Comparison of ENCODE assay signal across 24 cellular contexts in genomic region chr12:29245246-29245645, GRCh38.
DNase-seq lines count a peak whose midpoint lies in the region; ATAC-seq lines count a peak whose summit lies in the region.
"Had no signal": no experiment of that assay in that cellular context is flagged by ENCODE, and none has a peak within 500 bp of the region (broad histone marks: within the 10 kb centered on the region; RNA-seq: fewer than 3 reads in every experiment).

No MANE protein-coding gene starts in this region.

- no peak overlapping the region for H3K9ac ChIP-seq in mesenchymal stem cell (ENCODE audit: low read length)

- peaks cover 2% of the 10 kb centered on the region for H3K79me1 ChIP-seq in mesenchymal stem cell (replicated peaks; ENCODE audit: low read length, poor library complexity, severe bottlenecking)

- no peak overlapping the region for H2BK12ac ChIP-seq in mesenchymal stem cell (ENCODE audit: low read length in 2 of 2)

- no peak overlapping the region for H3K27ac Mint-ChIP-seq in activated CD4-positive, alpha-beta T cell treated with anti-CD3 and anti-CD28 coated beads for 36 hours
- H3K27ac Mint-ChIP-seq: activated CD8-positive, alpha-beta T cell treated with anti-CD3 and anti-CD28 coated beads, Interleukin-2, amount 10 ng/mL, durations not matched to agents 7 days and 5 days; activated naive CD4-positive, alpha-beta T cell treated with anti-CD3 and anti-CD28 coated beads, Interleukin-2, amount 50 U/mL, for 72 hours; CD8-positive, alpha-beta memory T cell; T-helper 17 cell had no signal

- no peak overlapping the region for H2BK120ac ChIP-seq in mesenchymal stem cell (ENCODE audit: low read depth, low read length)

- peaks cover 8% of the 10 kb centered on the region for H3K9me3 Mint-ChIP-seq in activated CD4-positive, alpha-beta T cell treated with anti-CD3 and anti-CD28 coated beads for 36 hours (ENCODE audit: low read depth)
- H3K9me3 Mint-ChIP-seq: activated naive CD4-positive, alpha-beta T cell treated with anti-CD3 and anti-CD28 coated beads, Interleukin-2, amount 50 U/mL, for 72 hours had no signal

- DNase-seq in GM04503 (ENCODE audit: low read depth) (peak; percentile 5), HCEC 1CT (peak; percentile 24), MV-4-11 (lab: John Stamatoyannopoulos, UW) (peak; percentile 83), fibroblast of peridontal ligament (ENCODE audit: extremely low read depth) (peak; percentile 40), NCI-H2107 treated with DMSO at 0.1 percent for 48 hours (lab: John Stamatoyannopoulos, UW; ENCODE audit: unreplicated experiment) (no peak), mesenchymal stem cell (no peak), kidney glomerular epithelial cell (lab: John Stamatoyannopoulos, UW) (no peak)
- DNase-seq in activated CD4-positive, alpha-beta T cell treated with anti-CD3 and anti-CD28 coated beads for 36 hours, result no peak
- DNase-seq: activated CD8-positive, alpha-beta T cell treated with anti-CD3 and anti-CD28 coated beads, Interleukin-2, amount 10 ng/mL, durations not matched to agents 7 days and 5 days; activated T-cell treated with anti-CD3 and anti-CD28 coated beads, Interleukin-2, amount 50 U/mL, for 48 hours; brain microvascular endothelial cell; CD8-positive, alpha-beta memory T cell; colonic mucosa; DMS79; foreskin melanocyte; MM.1S; NCI-H187 treated with DMSO at 0.1 percent for 48 hours; NCI-H446; SHP77; stimulated activated naive CD8-positive, alpha-beta T cell treated with anti-CD3 and anti-CD28 coated beads, Interleukin-15, Interleukin-2, amounts not matched to agents 100 U/mL and 50 U/mL, for 24 hours; T-helper 17 cell; trophoblast cell had no signal

- no peak overlapping the region for H3K4me3 Mint-ChIP-seq in activated CD4-positive, alpha-beta T cell treated with anti-CD3 and anti-CD28 coated beads for 36 hours
- H3K4me3 Mint-ChIP-seq: activated CD8-positive, alpha-beta T cell treated with anti-CD3 and anti-CD28 coated beads, Interleukin-2, amount 10 ng/mL, durations not matched to agents 7 days and 5 days; CD8-positive, alpha-beta memory T cell; T-helper 17 cell had no signal

- no peak for ATAC-seq in activated CD4-positive, alpha-beta T cell treated with anti-CD3 and anti-CD28 coated beads for 36 hours
- ATAC-seq: activated CD8-positive, alpha-beta T cell treated with anti-CD3 and anti-CD28 coated beads, Interleukin-2, amount 10 ng/mL, durations not matched to agents 7 days and 5 days; activated naive CD4-positive, alpha-beta T cell treated with anti-CD3 and anti-CD28 coated beads, Interleukin-2, amount 50 U/mL, for 72 hours; stimulated activated naive CD8-positive, alpha-beta T cell treated with anti-CD3 and anti-CD28 coated beads, Interleukin-15, Interleukin-2, amounts not matched to agents 100 U/mL and 50 U/mL, for 24 hours; T-helper 17 cell had no signal

- no peaks in the 10 kb centered on the region for H3K36me3 ChIP-seq in mesenchymal stem cell (ENCODE audit: control insufficient read depth in 1 of 2, insufficient read depth in 2 of 2, low read depth in 1 of 2, low read length in 2 of 2)
- H3K36me3 ChIP-seq: brain microvascular endothelial cell, colonic mucosa, right atrium auricular region had no signal

- no peak overlapping the region for H3K4me2 ChIP-seq in mesenchymal stem cell (ENCODE audit: low read length, poor library complexity, severe bottlenecking)

- H3K14ac ChIP-seq in mesenchymal stem cell (ENCODE audit: low read length in 2 of 2), result no peak overlapping the region

- no peaks in the 10 kb centered on the region for H3K27me3 Mint-ChIP-seq in activated CD4-positive, alpha-beta T cell treated with anti-CD3 and anti-CD28 coated beads for 36 hours
- H3K27me3 Mint-ChIP-seq: CD8-positive, alpha-beta memory T cell; T-helper 17 cell had no signal

- H2BK5ac ChIP-seq in mesenchymal stem cell (ENCODE audit: low read depth, low read length, poor library complexity, severe bottlenecking), result no peak overlapping the region

- H3K4me1 Mint-ChIP-seq in activated CD4-positive, alpha-beta T cell treated with anti-CD3 and anti-CD28 coated beads for 36 hours, result peaks cover 21% of the 10 kb centered on the region
- H3K4me1 Mint-ChIP-seq: T-helper 17 cell had no signal

- H3K4me3 ChIP-seq in mesenchymal stem cell (ENCODE audit: insufficient read depth in 1 of 2, low read depth in 1 of 2, low read length in 2 of 2), result no peak overlapping the region
- H3K4me3 ChIP-seq: colonic mucosa, right atrium auricular region had no signal

- intact Hi-C loops in activated CD4-positive, alpha-beta T cell treated with anti-CD3 and anti-CD28 coated beads for 36 hours (cut with DNase I, micrococcal nuclease), result no loop called here

- CTCF ChIA-PET in activated CD4-positive, alpha-beta T cell treated with anti-CD3 and anti-CD28 coated beads for 36 hours (lab: Charles Lee), result interaction anchor here (0.6 kb wide), 1 partner anchor 37 kb away, joined by 3 read pairs; no protein-coding TSS in a partner anchor

- no peak overlapping the region for H3K27ac ChIP-seq in mesenchymal stem cell (ENCODE audit: low read length, poor library complexity, severe bottlenecking)
- H3K27ac ChIP-seq: brain microvascular endothelial cell, colonic mucosa, right atrium auricular region had no signal

- no peak overlapping the region for H4K91ac ChIP-seq in mesenchymal stem cell (ENCODE audit: low read length)

- H2AFZ ChIP-seq in mesenchymal stem cell (ENCODE audit: low read depth, low read length), result no peak overlapping the region

- peaks cover 5% of the 10 kb centered on the region for H3K36me3 Mint-ChIP-seq in activated CD4-positive, alpha-beta T cell treated with anti-CD3 and anti-CD28 coated beads for 36 hours (ENCODE audit: low read depth)
- H3K36me3 Mint-ChIP-seq: activated naive CD4-positive, alpha-beta T cell treated with anti-CD3 and anti-CD28 coated beads, Interleukin-2, amount 50 U/mL, for 72 hours had no signal

- no peak overlapping the region for H3K23ac ChIP-seq in mesenchymal stem cell (ENCODE audit: low read length in 2 of 2)

- H3K4ac ChIP-seq in mesenchymal stem cell (ENCODE audit: low read depth in 1 of 2, low read length in 2 of 2), result no peak overlapping the region

- no peak overlapping the region for H2AK5ac ChIP-seq in mesenchymal stem cell (ENCODE audit: low read length, severe bottlenecking)

- POLR2A ChIA-PET in activated CD4-positive, alpha-beta T cell treated with anti-CD3 and anti-CD28 coated beads for 36 hours (lab: Charles Lee), result no interaction called here

- no peaks in the 10 kb centered on the region for H3K9me3 ChIP-seq in mesenchymal stem cell (ENCODE audit: control insufficient read depth, low read length)
- H3K9me3 ChIP-seq: colonic mucosa, right atrium auricular region had no signal

- H2BK15ac ChIP-seq in mesenchymal stem cell (ENCODE audit: low read depth, poor library complexity, severe bottlenecking), result no peak overlapping the region

- H3K18ac ChIP-seq in mesenchymal stem cell (ENCODE audit: low read depth in 1 of 2, low read length in 2 of 2), result no peak overlapping the region

- peaks cover 4% of the 10 kb centered on the region for H3K4me1 ChIP-seq in mesenchymal stem cell (ENCODE audit: control insufficient read depth, insufficient read depth, low read depth, low read length)

- WGBS in mesenchymal stem cell, result 97% methylated on average over 1 of the region's 3 CpGs

- no peaks in the 10 kb centered on the region for H3K27me3 ChIP-seq in mesenchymal stem cell (ENCODE audit: control insufficient read depth in 1 of 2, insufficient read depth in 1 of 2, low read length in 2 of 2)
- H3K27me3 ChIP-seq: brain microvascular endothelial cell, colonic mucosa, right atrium auricular region had no signal

- no peak overlapping the region for H4K8ac ChIP-seq in mesenchymal stem cell (ENCODE audit: low read length)

Comparison
In these comparisons a context has a peak if more than half of its experiments do, and no peak if none do; other contexts are left out.
1. DNase-seq: peak in GM04503 (single experiment), HCEC 1CT (single experiment), MV-4-11 (single experiment) and fibroblast of peridontal ligament (single experiment); none in NCI-H2107 treated with DMSO at 0.1 percent for 48 hours (single experiment), mesenchymal stem cell (single experiment), kidney glomerular epithelial cell (single experiment) and activated CD4-positive, alpha-beta T cell treated with anti-CD3 and anti-CD28 coated beads for 36 hours (single experiment).